8 cellular contexts compared by ENCODE assay signal in the genomic region with DNA sequence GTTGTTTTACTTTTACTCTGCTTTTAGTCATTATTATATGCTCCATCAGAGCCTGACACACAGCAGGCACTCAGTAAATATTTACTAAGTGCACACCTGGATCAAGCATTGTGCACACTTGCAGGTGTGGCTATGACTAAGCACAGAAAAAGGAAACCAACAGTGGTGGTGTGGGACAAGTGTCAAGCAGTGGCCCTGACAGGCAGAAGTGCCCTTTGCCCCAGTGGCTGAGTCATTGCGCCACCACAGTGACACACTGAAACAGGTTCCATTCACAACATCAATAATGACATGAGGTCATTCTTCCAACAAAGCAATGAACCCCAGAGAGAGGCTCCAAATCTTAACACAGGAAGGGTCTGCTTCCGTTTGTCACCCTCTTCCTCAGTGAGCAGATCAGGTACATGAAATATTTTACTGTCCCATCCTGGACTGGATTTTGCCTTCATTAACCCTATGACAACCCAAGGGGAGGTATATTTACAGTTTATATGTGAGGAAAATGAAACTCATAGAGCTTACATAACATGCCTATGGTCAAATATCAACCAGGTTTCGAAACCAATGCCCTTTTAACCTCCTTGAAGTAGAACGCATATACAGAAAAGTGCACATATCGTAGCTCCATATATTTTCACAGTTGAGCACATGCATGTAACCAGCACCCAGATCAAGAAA.
DNase-seq lines count a peak whose midpoint lies in the region; ATAC-seq and TF ChIP-seq lines count a peak whose summit lies in the region.

No MANE protein-coding gene starts in this region.

- no peak overlapping the region for H3K4me3 Mint-ChIP-seq in stimulated activated effector memory CD8-positive, alpha-beta T cell treated with anti-CD3 and anti-CD28 coated beads, Interleukin-12 subunit alpha, Interleukin-12 subunit beta, amount 100 ng/mL, for 72 hours

- no peak overlapping the region for H4K91ac ChIP-seq in neuronal stem cell (ENCODE audit: low read depth, low read length, poor library complexity)

- no peaks in the 10 kb centered on the region for H3K9me2 ChIP-seq in GM23248 (ENCODE audit: insufficient read depth)

- H2BK15ac ChIP-seq in neuronal stem cell (ENCODE audit: low read length): no peak overlapping the region

- H3K18ac ChIP-seq in neuronal stem cell (ENCODE audit: low read length): no peak overlapping the region

- no peaks in the 10 kb centered on the region for H3K79me1 ChIP-seq in neuronal stem cell (ENCODE audit: low read depth, low read length)

- H3K4me1 ChIP-seq in SJCRH30 (peaks cover 10% of the 10 kb centered on the region), gastroesophageal sphincter (no peaks in the 10 kb centered on the region), GM23248 (ENCODE audit: insufficient read depth) (no peaks in the 10 kb centered on the region), neuronal stem cell (ENCODE audit: control insufficient read depth in 2 of 2, insufficient read depth in 1 of 2, low read depth in 1 of 2, low read length in 2 of 2) (peaks cover 12 to 36% of the 10 kb centered on the region in 2 donors)

- no peak for TF ChIP-seq CTCF in gastroesophageal sphincter (IDR thresholded peaks at IDR 0.05)

- no peak overlapping the region for H2BK5ac ChIP-seq in neuronal stem cell (ENCODE audit: low read length)

- no peak for TF ChIP-seq EP300 in gastroesophageal sphincter (IDR thresholded peaks at IDR 0.05)

- H3K27ac Mint-ChIP-seq in stimulated activated effector memory CD8-positive, alpha-beta T cell treated with anti-CD3 and anti-CD28 coated beads, Interleukin-12 subunit alpha, Interleukin-12 subunit beta, amount 100 ng/mL, for 72 hours: no peak overlapping the region

- no peak overlapping the region for H3K4me2 ChIP-seq in GM23248 (ENCODE audit: unreplicated experiment)
- no peak overlapping the region for H3K4me2 ChIP-seq in neuronal stem cell (ENCODE audit: insufficient read depth, low read length, poor library complexity, severe bottlenecking)

- H3K9me3 Mint-ChIP-seq in stimulated activated effector memory CD8-positive, alpha-beta T cell treated with anti-CD3 and anti-CD28 coated beads, Interleukin-12 subunit alpha, Interleukin-12 subunit beta, amount 100 ng/mL, for 72 hours: no peaks in the 10 kb centered on the region

- H3K27me3 ChIP-seq in SJCRH30 (no peaks in the 10 kb centered on the region), gastroesophageal sphincter (peaks cover 6% of the 10 kb centered on the region), GM23248 (replicated peaks; ENCODE audit: insufficient read depth) (no peaks in the 10 kb centered on the region), neuronal stem cell (ENCODE audit: control insufficient read depth in 3 of 3, insufficient read depth in 3 of 3, low read depth in 1 of 3, low read length in 3 of 3) (no peaks in the 10 kb centered on the region)

- H2AFZ ChIP-seq in GM23248: no peak overlapping the region
- H2AFZ ChIP-seq in neuronal stem cell (ENCODE audit: low read length): no peak overlapping the region

- H3K4ac ChIP-seq in neuronal stem cell (ENCODE audit: low read length): no peak overlapping the region

- no peak overlapping the region for H2AK5ac ChIP-seq in neuronal stem cell (ENCODE audit: low read depth, low read length)

- no peaks in the 10 kb centered on the region for H3K36me3 Mint-ChIP-seq in stimulated activated effector memory CD8-positive, alpha-beta T cell treated with anti-CD3 and anti-CD28 coated beads, Interleukin-12 subunit alpha, Interleukin-12 subunit beta, amount 100 ng/mL, for 72 hours

- no peaks in the 10 kb centered on the region for H4K20me1 ChIP-seq in GM23248 (ENCODE audit: insufficient read depth)

- no peak overlapping the region for H3K23ac ChIP-seq in neuronal stem cell (ENCODE audit: low read depth, low read length, poor library complexity)

- no peak overlapping the region for H3K9ac ChIP-seq in GM23248
- H3K9ac ChIP-seq in neuronal stem cell (ENCODE audit: low read depth, low read length, poor library complexity): no peak overlapping the region

- no peak overlapping the region for H2BK12ac ChIP-seq in neuronal stem cell (ENCODE audit: low read length)

- in situ Hi-C loops in GM23248 (cut with MboI): no loop called here

- DNase-seq in GF-D8 (lab: John Stamatoyannopoulos, UW): peak; percentile 46
- peak; percentile 7 to 16 for DNase-seq in SJCRH30
- peak; percentile 7 to 63 for DNase-seq in stimulated activated effector memory CD8-positive, alpha-beta T cell treated with anti-CD3 and anti-CD28 coated beads, Interleukin-12 subunit alpha, Interleukin-12 subunit beta, amount 100 ng/mL, for 72 hours (ENCODE audit: low spot score in 2 of 2)
- no peak for DNase-seq in GM23248
- no peak for DNase-seq in neuronal stem cell (ENCODE audit: low spot score)

- H4K8ac ChIP-seq in neuronal stem cell (ENCODE audit: low read depth, low read length): no peak overlapping the region

- no peaks in the 10 kb centered on the region for H3K79me2 ChIP-seq in GM23248 (ENCODE audit: insufficient read depth)

- TF ChIP-seq POLR2A in gastroesophageal sphincter (IDR thresholded peaks at IDR 0.05): no peak

- H3K9me3 ChIP-seq in SJCRH30 (replicated peaks): no peaks in the 10 kb centered on the region
- H3K9me3 ChIP-seq in gastroesophageal sphincter: no peaks in the 10 kb centered on the region
- no peaks in the 10 kb centered on the region for H3K9me3 ChIP-seq in GM23248 (ENCODE audit: low read depth)
- H3K9me3 ChIP-seq in neuronal stem cell (replicated peaks in 1 of 2; ENCODE audit: control insufficient read depth in 2 of 2, insufficient read depth in 1 of 2, low read depth in 1 of 2, low read length in 2 of 2): peaks cover 0 to 7% of the 10 kb centered on the region in 2 donors

- H3F3A ChIP-seq in GM23248 (ENCODE audit: insufficient read depth): no peaks in the 10 kb centered on the region

- H3K14ac ChIP-seq in neuronal stem cell (ENCODE audit: low read length): no peak overlapping the region

- ATAC-seq in GM21381 (IDR thresholded peaks at IDR 0.05; ENCODE audit: unreplicated experiment) (peak; percentile 86), HG03565 (IDR thresholded peaks at IDR 0.05; ENCODE audit: unreplicated experiment) (peak; percentile 96), gastroesophageal sphincter (peak; percentile 63)
- peak; percentile 98 for ATAC-seq in stimulated activated effector memory CD8-positive, alpha-beta T cell treated with anti-CD3 and anti-CD28 coated beads, Interleukin-12 subunit alpha, Interleukin-12 subunit beta, amount 100 ng/mL, for 72 hours

- 67 to 88% methylated on average over 2 to 5 of the region's 5 CpGs for whole genome bisulfite sequencing in gastroesophageal sphincter (ENCODE audit: low coverage in 1 of 2), 2 donors
- 70 to 71% methylated on average over 5 of the region's 5 CpGs for WGBS in GM23248 (ENCODE audit: low coverage in 1 of 2, low lambda C conversion rate in 2 of 2, missing lambda C conversion rate in 2 of 2), 2 experiments
- no CpG with 5 or more reads among the region's 5 CpGs for whole genome bisulfite sequencing in neuronal stem cell (ENCODE audit: extremely low coverage in 2 of 2, insufficient read length in 2 of 2, insufficient replicate concordance in 1 of 2), 2 donors

- H2BK120ac ChIP-seq in neuronal stem cell (ENCODE audit: low read depth, low read length): no peak overlapping the region

- no peak overlapping the region for H3K27ac ChIP-seq in SJCRH30
- no peak overlapping the region for H3K27ac ChIP-seq in gastroesophageal sphincter
- no peak overlapping the region for H3K27ac ChIP-seq in GM23248
- H3K27ac ChIP-seq in neuronal stem cell (replicated peaks; ENCODE audit: low read length): no peak overlapping the region

- H3K4me1 Mint-ChIP-seq in stimulated activated effector memory CD8-positive, alpha-beta T cell treated with anti-CD3 and anti-CD28 coated beads, Interleukin-12 subunit alpha, Interleukin-12 subunit beta, amount 100 ng/mL, for 72 hours: peaks cover 14% of the 10 kb centered on the region

- no peaks in the 10 kb centered on the region for H3K36me3 ChIP-seq in SJCRH30
- H3K36me3 ChIP-seq in gastroesophageal sphincter: no peaks in the 10 kb centered on the region
- H3K36me3 ChIP-seq in GM23248 (ENCODE audit: low read depth): no peaks in the 10 kb centered on the region
- no peaks in the 10 kb centered on the region for H3K36me3 ChIP-seq in neuronal stem cell (replicated peaks in 1 of 2; ENCODE audit: control insufficient read depth in 2 of 2, insufficient read depth in 2 of 2, low read length in 2 of 2)

- H3K4me3 ChIP-seq in SJCRH30 (no peak overlapping the region), gastroesophageal sphincter (no peak overlapping the region), GM23248 (no peak overlapping the region), neuronal stem cell (ENCODE audit: low read length in 2 of 2) (no peak overlapping the region)

Comparison
In these comparisons a context has a peak if more than half of its experiments do, and no peak if none do; other contexts are left out.
1. DNase-seq: peak in GF-D8 (single experiment), SJCRH30 (2 of 2) and stimulated activated effector memory CD8-positive, alpha-beta T cell treated with anti-CD3 and anti-CD28 coated beads, Interleukin-12 subunit alpha, Interleukin-12 subunit beta, amount 100 ng/mL, for 72 hours (2 of 2); none in GM23248 (single experiment) and neuronal stem cell (single experiment).
2. Peak in every context shown above with its lines, with median percentiles within 50 percentile points of each other: ATAC-seq.